ENCODE assay signal across 19 cellular contexts in genomic region chr11:20005747-20006146, GRCh38.
"Had no signal": no experiment of that assay in that cellular context is flagged by ENCODE, and none has a peak within 500 bp of the region (broad histone marks: within the 10 kb centered on the region; RNA-seq: fewer than 3 reads in every experiment).

No MANE protein-coding gene starts in this region.

- H3K9me3 ChIP-seq: left lung, ovary, spleen, thoracic aorta, upper lobe of right lung had no signal

- H3K4me1 ChIP-seq: left lung had no signal

- ATAC-seq: left lung; naive thymus-derived CD4-positive, alpha-beta T cell; stimulated activated memory B cell treated with anti-CD40 and anti-IgM and Interleukin-4, amounts not matched to agents 10 μg/mL and 1 μg/mL and 100 μg/mL, for 72 hours; upper lobe of right lung had no signal

- H3K27ac Mint-ChIP-seq: activated B cell treated with CpG ODN at 0.5 μM for 24 hours; activated CD4-positive, alpha-beta memory T cell treated with anti-CD3 and anti-CD28 coated beads, Interleukin-2, amount 10 ng/mL, durations not matched to agents 7 days and 5 days; activated naive CD4-positive, alpha-beta T cell treated with anti-CD3 and anti-CD28 coated beads for 36 hours; naive thymus-derived CD4-positive, alpha-beta T cell; stimulated activated memory B cell treated with anti-CD40 and anti-IgM and Interleukin-4, amounts not matched to agents 10 μg/mL and 1 μg/mL and 100 μg/mL, for 72 hours; T-helper 2 cell treated with Interferon-gamma antibody and Interleukin-4, amounts not matched to agents 5 μg/mL and 100 μg/mL, for 36 hours had no signal

- H3K36me3 ChIP-seq: left lung, ovary, spleen, upper lobe of right lung had no signal

- H3K27ac ChIP-seq: left lung, ovary, spleen, thoracic aorta, upper lobe of right lung had no signal

- DNase-seq: activated B cell treated with CpG ODN at 0.5 μM for 24 hours; activated CD4-positive, alpha-beta memory T cell treated with anti-CD3 and anti-CD28 coated beads, Interleukin-2, amount 10 ng/mL, durations not matched to agents 7 days and 5 days; activated CD4-positive, alpha-beta T cell treated with anti-CD3 and anti-CD28 coated beads for 4 hours; activated naive CD4-positive, alpha-beta T cell treated with anti-CD3 and anti-CD28 coated beads for 36 hours; activated T-cell treated with anti-CD3 and anti-CD28 coated beads, Interleukin-2, amount 50 U/mL, for 1 hour; anterior cingulate cortex; dermis blood vessel endothelial cell; effector memory CD4-positive, alpha-beta T cell; foreskin fibroblast; left lung; mesenchymal stem cell; naive thymus-derived CD4-positive, alpha-beta T cell; ovary; spleen; stimulated activated CD4-positive, alpha-beta T cell treated with anti-CD3 and anti-CD28 coated beads, Interleukin-4, amount 100 ng/mL, for 4 hours; upper lobe of right lung had no signal

- H3K4me1 Mint-ChIP-seq: activated B cell treated with CpG ODN at 0.5 μM for 24 hours; activated CD4-positive, alpha-beta memory T cell treated with anti-CD3 and anti-CD28 coated beads, Interleukin-2, amount 10 ng/mL, durations not matched to agents 7 days and 5 days; naive thymus-derived CD4-positive, alpha-beta T cell; stimulated activated memory B cell treated with anti-CD40 and anti-IgM and Interleukin-4, amounts not matched to agents 10 μg/mL and 1 μg/mL and 100 μg/mL, for 72 hours had no signal

- H3K4me3 ChIP-seq: left lung, ovary, spleen, thoracic aorta, upper lobe of right lung had no signal

- H3K27me3 Mint-ChIP-seq: activated CD4-positive, alpha-beta memory T cell treated with anti-CD3 and anti-CD28 coated beads, Interleukin-2, amount 10 ng/mL, durations not matched to agents 7 days and 5 days had no signal

- H3K9me3 Mint-ChIP-seq: activated B cell treated with CpG ODN at 0.5 μM for 24 hours; activated CD4-positive, alpha-beta memory T cell treated with anti-CD3 and anti-CD28 coated beads, Interleukin-2, amount 10 ng/mL, durations not matched to agents 7 days and 5 days; activated naive CD4-positive, alpha-beta T cell treated with anti-CD3 and anti-CD28 coated beads for 36 hours; naive thymus-derived CD4-positive, alpha-beta T cell; stimulated activated memory B cell treated with anti-CD40 and anti-IgM and Interleukin-4, amounts not matched to agents 10 μg/mL and 1 μg/mL and 100 μg/mL, for 72 hours; T-helper 2 cell treated with Interferon-gamma antibody and Interleukin-4, amounts not matched to agents 5 μg/mL and 100 μg/mL, for 36 hours had no signal

- H3K27me3 ChIP-seq: left lung, ovary, spleen, upper lobe of right lung had no signal

- H3K36me3 Mint-ChIP-seq: naive thymus-derived CD4-positive, alpha-beta T cell; stimulated activated memory B cell treated with anti-CD40 and anti-IgM and Interleukin-4, amounts not matched to agents 10 μg/mL and 1 μg/mL and 100 μg/mL, for 72 hours had no signal

- H3K4me3 Mint-ChIP-seq: activated B cell treated with CpG ODN at 0.5 μM for 24 hours; activated CD4-positive, alpha-beta memory T cell treated with anti-CD3 and anti-CD28 coated beads, Interleukin-2, amount 10 ng/mL, durations not matched to agents 7 days and 5 days; activated naive CD4-positive, alpha-beta T cell treated with anti-CD3 and anti-CD28 coated beads for 36 hours; naive thymus-derived CD4-positive, alpha-beta T cell; stimulated activated memory B cell treated with anti-CD40 and anti-IgM and Interleukin-4, amounts not matched to agents 10 μg/mL and 1 μg/mL and 100 μg/mL, for 72 hours; T-helper 2 cell treated with Interferon-gamma antibody and Interleukin-4, amounts not matched to agents 5 μg/mL and 100 μg/mL, for 36 hours had no signal
